Comparison of ENCODE assay signal across 15 cellular contexts in genomic region chr1:59151860-59152259, GRCh38.
DNase-seq lines count a peak whose midpoint lies in the region; ATAC-seq and TF ChIP-seq lines count a peak whose summit lies in the region.
"Had no signal": no experiment of that assay in that cellular context is flagged by ENCODE, and none has a peak within 500 bp of the region (broad histone marks: within the 10 kb centered on the region; RNA-seq: fewer than 3 reads in every experiment).

No MANE protein-coding gene starts in this region.

- TF ChIP-seq EP300 in SK-N-SH (IDR thresholded peaks at IDR 0.05; ENCODE audit: borderline replicate concordance in 1 of 2, low read depth in 1 of 2, low read length in 1 of 2) (no peak), upper lobe of left lung (IDR thresholded peaks at IDR 0.05) (no peak)

- H2AFZ ChIP-seq in SK-N-SH (ENCODE audit: low read depth): peak overlapping the region; percentile 20; the same call in 1 of the 2 replicates

- no peak overlapping the region for H3K4me3 Mint-ChIP-seq in naive thymus-derived CD4-positive, alpha-beta T cell
- H3K4me3 Mint-ChIP-seq: activated naive CD8-positive, alpha-beta T cell treated with anti-CD3 and anti-CD28 coated beads, Interleukin-2, amount 10 ng/mL, durations not matched to agents 7 days and 5 days had no signal

- CTCF ChIA-PET in SK-N-SH (lab: Yijun Ruan, JAX): no interaction called here
- CTCF ChIA-PET in naive thymus-derived CD4-positive, alpha-beta T cell (lab: Charles Lee): no interaction called here

- H3K27me3 ChIP-seq in SK-N-SH (ENCODE audit: insufficient read depth) (no peaks in the 10 kb centered on the region), mucosa of rectum (ENCODE audit: control insufficient read depth in 2 of 2, insufficient read depth in 2 of 2, low read length in 2 of 2) (no peaks in the 10 kb centered on the region), upper lobe of left lung (no peaks in the 10 kb centered on the region)
- H3K27me3 ChIP-seq in naive thymus-derived CD4-positive, alpha-beta T cell (ENCODE audit: control insufficient read depth in 2 of 2, insufficient read depth in 2 of 2, low read length in 2 of 2): no peaks in the 10 kb centered on the region

- no peak for TF ChIP-seq POLR2A in upper lobe of left lung (IDR thresholded peaks at IDR 0.05)

- no peak overlapping the region for H3K27ac Mint-ChIP-seq in naive thymus-derived CD4-positive, alpha-beta T cell
- H3K27ac Mint-ChIP-seq: activated naive CD8-positive, alpha-beta T cell treated with anti-CD3 and anti-CD28 coated beads, Interleukin-2, amount 10 ng/mL, durations not matched to agents 7 days and 5 days had no signal

- no peaks in the 10 kb centered on the region for H3K79me2 ChIP-seq in SK-N-SH (ENCODE audit: insufficient read depth)

- no peaks in the 10 kb centered on the region for H3K36me3 Mint-ChIP-seq in naive thymus-derived CD4-positive, alpha-beta T cell
- H3K36me3 Mint-ChIP-seq: activated naive CD8-positive, alpha-beta T cell treated with anti-CD3 and anti-CD28 coated beads, Interleukin-2, amount 10 ng/mL, durations not matched to agents 7 days and 5 days had no signal

- H3K9me3 ChIP-seq in SK-N-SH (no peaks in the 10 kb centered on the region), mucosa of rectum (ENCODE audit: control insufficient read depth in 2 of 2, low read length in 2 of 2) (no peaks in the 10 kb centered on the region), upper lobe of left lung (no peaks in the 10 kb centered on the region)
- H3K9me3 ChIP-seq in naive thymus-derived CD4-positive, alpha-beta T cell (ENCODE audit: control insufficient read depth in 2 of 3, low read length in 3 of 3): no peaks in the 10 kb centered on the region

- H3K9me3 Mint-ChIP-seq in naive thymus-derived CD4-positive, alpha-beta T cell: peaks cover 0 to under 1% (median 0%) of the 10 kb centered on the region in 11 donors
- H3K9me3 Mint-ChIP-seq: activated naive CD8-positive, alpha-beta T cell treated with anti-CD3 and anti-CD28 coated beads, Interleukin-2, amount 10 ng/mL, durations not matched to agents 7 days and 5 days had no signal

- DNase-seq in SK-N-SH (no peak), coronary artery (ENCODE audit: low spot score) (no peak), upper lobe of left lung (no peak), inferior parietal cortex (ENCODE audit: extremely low spot score) (no peak)
- no peak for DNase-seq in naive thymus-derived CD4-positive, alpha-beta T cell
- DNase-seq: activated naive CD8-positive, alpha-beta T cell treated with anti-CD3 and anti-CD28 coated beads, Interleukin-2, amount 10 ng/mL, durations not matched to agents 7 days and 5 days; DMS153; effector CD8-positive, alpha-beta T cell; NCI-H187; OCI-M1 had no signal

- H3K36me3 ChIP-seq in SK-N-SH (replicated peaks in 1 of 2; ENCODE audit: control insufficient read depth in 1 of 2, insufficient read depth in 2 of 2, low read length in 1 of 2) (no peaks in the 10 kb centered on the region), mucosa of rectum (ENCODE audit: control insufficient read depth in 2 of 2, insufficient read depth in 2 of 2, low read length in 2 of 2) (no peaks in the 10 kb centered on the region), upper lobe of left lung (no peaks in the 10 kb centered on the region)
- no peaks in the 10 kb centered on the region for H3K36me3 ChIP-seq in naive thymus-derived CD4-positive, alpha-beta T cell (ENCODE audit: control insufficient read depth in 2 of 3, insufficient read depth in 3 of 3, low read length in 3 of 3)

- no peak for TF ChIP-seq CTCF in SK-N-SH (IDR thresholded peaks at IDR 0.05)
- no peak for TF ChIP-seq CTCF in coronary artery (IDR thresholded peaks at IDR 0.05)
- no peak for TF ChIP-seq CTCF in upper lobe of left lung (IDR thresholded peaks at IDR 0.05)

- H3K4me1 ChIP-seq in SK-N-SH (ENCODE audit: control insufficient read depth in 1 of 2, insufficient read depth in 2 of 2, low read depth in 1 of 2, low read length in 1 of 2): peaks cover 11 to 29% of the 10 kb centered on the region in 2 experiments
- H3K4me1 ChIP-seq in mucosa of rectum (ENCODE audit: control insufficient read depth in 2 of 2, insufficient read depth in 2 of 2, low read length in 2 of 2): peaks cover 5 to 7% of the 10 kb centered on the region in 2 donors
- peaks cover 25 to 36% (median 31%) of the 10 kb centered on the region in 4 donors for H3K4me1 ChIP-seq in upper lobe of left lung
- peaks cover 0 to 5% of the 10 kb centered on the region in 2 donors for H3K4me1 ChIP-seq in naive thymus-derived CD4-positive, alpha-beta T cell (ENCODE audit: control insufficient read depth in 2 of 2, insufficient read depth in 2 of 2, low read length in 2 of 2)

- no peaks in the 10 kb centered on the region for H4K20me1 ChIP-seq in SK-N-SH (ENCODE audit: insufficient read depth)

- WGBS in SK-N-SH (ENCODE audit: low lambda C conversion rate): 45% methylated on average over 1 of the region's 1 CpG
- 50 to 80% methylated on average over 1 of the region's 1 CpG for WGBS in upper lobe of left lung, 2 donors

- no peak for TF ChIP-seq RAD21 in SK-N-SH (IDR thresholded peaks at IDR 0.05; ENCODE audit: low read length)

- H3F3A ChIP-seq in SK-N-SH (replicated peaks; ENCODE audit: insufficient read depth): peaks cover 18% of the 10 kb centered on the region

- H3K4me3 ChIP-seq in SK-N-SH (ENCODE audit: low read depth in 2 of 2, low read length in 1 of 2): no peak overlapping the region
- H3K4me3 ChIP-seq in coronary artery: no peak overlapping the region
- H3K4me3 ChIP-seq in mucosa of rectum (ENCODE audit: low read length in 2 of 2): no peak overlapping the region
- no peak overlapping the region for H3K4me3 ChIP-seq in upper lobe of left lung
- no peak overlapping the region for H3K4me3 ChIP-seq in naive thymus-derived CD4-positive, alpha-beta T cell (ENCODE audit: low read length)
- H3K4me3 ChIP-seq: GM12878 had no signal

- ATAC-seq in SK-N-SH treated with all-trans-retinoic acid at 6 μM for 48 hours (no peak; the same call in 2 of the 3 replicates), upper lobe of left lung (ENCODE audit: low FRiP score in 2 of 2) (no peak), HG03039 (IDR thresholded peaks at IDR 0.05; ENCODE audit: unreplicated experiment) (no peak)
- ATAC-seq in naive thymus-derived CD4-positive, alpha-beta T cell: no peak
- ATAC-seq: GM12878 had no signal

- H3K9ac ChIP-seq in SK-N-SH: peak overlapping the region; percentile 64
- no peak overlapping the region for H3K9ac ChIP-seq in mucosa of rectum (ENCODE audit: low read depth in 1 of 2, low read length in 2 of 2)

- intact Hi-C loops in naive thymus-derived CD4-positive, alpha-beta T cell (cut with micrococcal nuclease): loop anchor here in 1 of 2 donors (5.0 kb wide), 2 partner anchors 145 to 545 kb away; partner anchors contain the start of gene FGGY

- H3K4me1 Mint-ChIP-seq in naive thymus-derived CD4-positive, alpha-beta T cell: peaks cover 0 to 38% (median 5%) of the 10 kb centered on the region in 7 donors

- peak overlapping the region; percentile 86 to 94 for H3K27ac ChIP-seq in SK-N-SH (ENCODE audit: low read depth in 2 of 2, low read length in 1 of 2)
- peak overlapping the region; percentile 68 to 79 for H3K27ac ChIP-seq in coronary artery
- peak overlapping the region; percentile 34 to 67 for H3K27ac ChIP-seq in mucosa of rectum (ENCODE audit: low read depth in 2 of 2, low read length in 2 of 2)
- peak overlapping the region; percentile 38 to 66 (median 61) for H3K27ac ChIP-seq in upper lobe of left lung
- H3K27ac ChIP-seq in naive thymus-derived CD4-positive, alpha-beta T cell (ENCODE audit: low read depth, low read length): no peak overlapping the region
- H3K27ac ChIP-seq: 22Rv1 had no signal

- peaks cover 0 to 3% (median 0%) of the 10 kb centered on the region in 5 donors for H3K27me3 Mint-ChIP-seq in naive thymus-derived CD4-positive, alpha-beta T cell
- H3K27me3 Mint-ChIP-seq: activated naive CD8-positive, alpha-beta T cell treated with anti-CD3 and anti-CD28 coated beads, Interleukin-2, amount 10 ng/mL, durations not matched to agents 7 days and 5 days had no signal

- H3K4me2 ChIP-seq in SK-N-SH: peak overlapping the region; percentile 71

- POLR2A ChIA-PET in SK-N-SH (lab: Yijun Ruan, JAX): interaction anchor here (1.1 kb wide), 1 partner anchor 336 kb away, joined by 3 read pairs; no protein-coding TSS in a partner anchor
- POLR2A ChIA-PET in naive thymus-derived CD4-positive, alpha-beta T cell (lab: Charles Lee): no interaction called here

- H3K9me2 ChIP-seq in SK-N-SH: no peaks in the 10 kb centered on the region

TF ChIP-seq in SK-N-SH, 30 proteins besides CTCF, POLR2A, EP300 and RAD21 (continues in another document):
- no peak for TF ChIP-seq SIN3A (IDR thresholded peaks at IDR 0.05; ENCODE audit: borderline replicate concordance, low read depth, low read length)

TF ChIP-seq in SK-N-SH treated with all-trans-retinoic acid at 6 μM for 48 hours, 23 proteins besides CTCF, POLR2A, EP300 and RAD21 (continues in another document):
- TF ChIP-seq TCF4 (CRISPR knock-in tag; IDR thresholded peaks at IDR 0.05; ENCODE audit: borderline replicate concordance) (no peak), ESRRG (CRISPR knock-in tag; IDR thresholded peaks at IDR 0.05) (no peak), ZNF8 (CRISPR knock-in tag; IDR thresholded peaks at IDR 0.05) (no peak), CSRNP3 (CRISPR knock-in tag; IDR thresholded peaks at IDR 0.05) (no peak), ZC3H10 (CRISPR knock-in tag; IDR thresholded peaks at IDR 0.05) (no peak), RARB (CRISPR knock-in tag; IDR thresholded peaks at IDR 0.05) (no peak), ARNTL (CRISPR knock-in tag; IDR thresholded peaks at IDR 0.05; ENCODE audit: borderline replicate concordance, low read depth) (no peak), ISL1 (CRISPR knock-in tag; IDR thresholded peaks at IDR 0.05) (no peak), TOX (CRISPR knock-in tag; IDR thresholded peaks at IDR 0.05; ENCODE audit: borderline replicate concordance) (no peak), ZNF565 (CRISPR knock-in tag; conservative IDR thresholded peaks at IDR 0.05; ENCODE audit: low read depth) (no peak), CSDC2 (CRISPR knock-in tag; IDR thresholded peaks at IDR 0.05) (no peak)
